ENCODE assay signal across 20 cellular contexts in genomic region chr16:77323695-77324094, GRCh38.
DNase-seq lines count a peak whose midpoint lies in the region; ATAC-seq, FAIRE-seq and TF ChIP-seq lines count a peak whose summit lies in the region.
"Had no signal": no experiment of that assay in that cellular context is flagged by ENCODE, and none has a peak within 500 bp of the region (broad histone marks: within the 10 kb centered on the region; RNA-seq: fewer than 3 reads in every experiment).

No MANE protein-coding gene starts in this region.

- H2AFZ ChIP-seq in DND-41 (ENCODE audit: low read depth, low read length), result peak overlapping the region; percentile 25; the same call in 1 of the 2 replicates
- H2AFZ ChIP-seq in hepatocyte, result no peak overlapping the region
- H2AFZ ChIP-seq in SK-N-SH (ENCODE audit: low read depth), result no peak overlapping the region

- H3K4me3 ChIP-seq in A549 (no peak overlapping the region), DND-41 (ENCODE audit: low read depth in 1 of 2, low read length in 2 of 2) (no peak overlapping the region), hepatocyte (no peak overlapping the region), SK-N-SH (ENCODE audit: low read depth in 2 of 2, low read length in 1 of 2) (no peak overlapping the region)

- no peaks in the 10 kb centered on the region for H3K4me1 ChIP-seq in A549
- H3K4me1 ChIP-seq in DND-41 (ENCODE audit: insufficient read depth, low read length), result peaks cover 14% of the 10 kb centered on the region
- H3K4me1 ChIP-seq in hepatocyte (ENCODE audit: insufficient read depth), result peaks cover 17% of the 10 kb centered on the region
- no peaks in the 10 kb centered on the region for H3K4me1 ChIP-seq in SK-N-SH (ENCODE audit: control insufficient read depth in 1 of 2, insufficient read depth in 2 of 2, low read depth in 1 of 2, low read length in 1 of 2)
- H3K4me1 ChIP-seq: Caco-2 had no signal

- H3K9ac ChIP-seq in DND-41 (ENCODE audit: low read depth, low read length), result no peak overlapping the region
- no peak overlapping the region for H3K9ac ChIP-seq in SK-N-SH

- POLR2A ChIA-PET in A549 (lab: Yijun Ruan, JAX) (no interaction called here), SK-N-SH (lab: Yijun Ruan, JAX) (no interaction called here)

- no peaks in the 10 kb centered on the region for H3F3A ChIP-seq in SK-N-SH (replicated peaks; ENCODE audit: insufficient read depth)

- TF ChIP-seq RAD21 in A549 (conservative IDR thresholded peaks at IDR 0.05 in 1 of 2, IDR thresholded peaks at IDR 0.05 in 1 of 2) (no peak), SK-N-SH (IDR thresholded peaks at IDR 0.05; ENCODE audit: low read length) (no peak)

- TF ChIP-seq CTCF in A549 (IDR thresholded peaks at IDR 0.05) (no peak), DND-41 (IDR thresholded peaks at IDR 0.05; ENCODE audit: borderline replicate concordance, extremely low read depth, low read length, poor library complexity, severe bottlenecking) (no peak), hepatocyte (IDR thresholded peaks at IDR 0.05; ENCODE audit: poor library complexity) (no peak), SK-N-SH (IDR thresholded peaks at IDR 0.05) (no peak)

- no peak for DNase-seq in A549 (ENCODE audit: low read depth in 1 of 2, low spot score in 1 of 2)
- DNase-seq in DND-41, result no peak
- DNase-seq in NCI-H748 (lab: John Stamatoyannopoulos, UW; ENCODE audit: unreplicated experiment), result peak; percentile 30
- DNase-seq in hepatocyte (ENCODE audit: low spot score), result no peak
- no peak for DNase-seq in NCI-H524 treated with DMSO at 0.1 percent for 48 hours (lab: John Stamatoyannopoulos, UW)
- no peak for DNase-seq in SK-N-SH
- DNase-seq: AML-193; Caco-2; CD4-positive, alpha-beta T cell; GDM1; GOT3; H7; KBM-7 had no signal

- no peaks in the 10 kb centered on the region for H3K36me3 ChIP-seq in DND-41 (ENCODE audit: insufficient read depth, low read length)
- no peaks in the 10 kb centered on the region for H3K36me3 ChIP-seq in hepatocyte (replicated peaks; ENCODE audit: insufficient read depth, low read depth)
- H3K36me3 ChIP-seq in SK-N-SH (replicated peaks in 1 of 2; ENCODE audit: control insufficient read depth in 1 of 2, insufficient read depth in 2 of 2, low read length in 1 of 2), result no peaks in the 10 kb centered on the region

- H4K20me1 ChIP-seq in DND-41 (ENCODE audit: insufficient read depth, low read length), result no peaks in the 10 kb centered on the region
- no peaks in the 10 kb centered on the region for H4K20me1 ChIP-seq in hepatocyte (ENCODE audit: insufficient read depth, poor library complexity, severe bottlenecking)
- no peaks in the 10 kb centered on the region for H4K20me1 ChIP-seq in SK-N-SH (ENCODE audit: insufficient read depth)

- ATAC-seq in A549 (no peak), DND-41 (ENCODE audit: insufficient read depth, low read depth) (no peak)
- ATAC-seq: HCT116, HepG2 had no signal

- H3K27me3 ChIP-seq in DND-41 (ENCODE audit: insufficient read depth, low read length, poor library complexity) (no peaks in the 10 kb centered on the region), hepatocyte (no peaks in the 10 kb centered on the region), SK-N-SH (ENCODE audit: insufficient read depth) (no peaks in the 10 kb centered on the region)

- no peaks in the 10 kb centered on the region for H3K79me2 ChIP-seq in DND-41 (ENCODE audit: insufficient read depth, low read length)
- H3K79me2 ChIP-seq in hepatocyte, result no peaks in the 10 kb centered on the region
- no peaks in the 10 kb centered on the region for H3K79me2 ChIP-seq in SK-N-SH (ENCODE audit: insufficient read depth)

- H3K9me3 ChIP-seq in A549 (no peaks in the 10 kb centered on the region), DND-41 (ENCODE audit: insufficient read depth, low read length, severe bottlenecking) (no peaks in the 10 kb centered on the region), hepatocyte (ENCODE audit: low read depth) (no peaks in the 10 kb centered on the region), SK-N-SH (no peaks in the 10 kb centered on the region)
- H3K9me3 ChIP-seq: Caco-2 had no signal

- H3K4me2 ChIP-seq in A549 (no peak overlapping the region), DND-41 (ENCODE audit: insufficient read depth, low read length) (no peak overlapping the region), hepatocyte (peak overlapping the region; percentile 19), SK-N-SH (no peak overlapping the region)

- TF ChIP-seq POLR2A in A549 (IDR thresholded peaks at IDR 0.05; ENCODE audit: low read length), result no peak

- TF ChIP-seq EP300 in A549 (IDR thresholded peaks at IDR 0.05), result no peak
- no peak for TF ChIP-seq EP300 in SK-N-SH (IDR thresholded peaks at IDR 0.05; ENCODE audit: borderline replicate concordance in 1 of 2, low read depth in 1 of 2, low read length in 1 of 2)

- FAIRE-seq in A549 (lab: Jason Lieb, UNC), result peak; percentile 56
- FAIRE-seq: A204.1, D721Med, GM12892, GM18507, HepG2 had no signal

- H3K27ac ChIP-seq in A549 (no peak overlapping the region), DND-41 (ENCODE audit: low read length) (no peak overlapping the region), hepatocyte (no peak overlapping the region), SK-N-SH (ENCODE audit: low read depth in 2 of 2, low read length in 1 of 2) (no peak overlapping the region)
- H3K27ac ChIP-seq: C4-2B had no signal

- CTCF ChIA-PET in A549 (lab: Yijun Ruan, JAX) (no interaction called here), SK-N-SH (lab: Yijun Ruan, JAX) (no interaction called here)

- WGBS in A549 (ENCODE audit: missing lambda C conversion rate), result 75% methylated on average over 2 of the region's 2 CpGs
- WGBS in hepatocyte (ENCODE audit: low lambda C conversion rate, missing lambda C conversion rate), result 36% methylated on average over 2 of the region's 2 CpGs
- 41% methylated on average over 2 of the region's 2 CpGs for WGBS in SK-N-SH (ENCODE audit: low lambda C conversion rate)

- H3K9me2 ChIP-seq in hepatocyte (replicated peaks; ENCODE audit: insufficient read depth), result no peaks in the 10 kb centered on the region
- H3K9me2 ChIP-seq in SK-N-SH, result no peaks in the 10 kb centered on the region

TF ChIP-seq in A549, 52 proteins besides CTCF, POLR2A, EP300 and RAD21:
- no peak for TF ChIP-seq KDM1A (IDR thresholded peaks at IDR 0.05; ENCODE audit: low read depth)
- TF ChIP-seq CHD2 (IDR thresholded peaks at IDR 0.05; ENCODE audit: low read length, partially characterized antibody), result no peak
- no peak for TF ChIP-seq MAX (IDR thresholded peaks at IDR 0.05)
- TF ChIP-seq SREBF2 (IDR thresholded peaks at IDR 0.05), result no peak
- no peak for TF ChIP-seq FOXS1 (CRISPR knock-in tag; IDR thresholded peaks at IDR 0.05)
- no peak for TF ChIP-seq RFX5 (IDR thresholded peaks at IDR 0.05)
- no peak for TF ChIP-seq NR3C1 (IDR thresholded peaks at IDR 0.05)
- no peak for TF ChIP-seq HMGXB4 (CRISPR knock-in tag; IDR thresholded peaks at IDR 0.05; ENCODE audit: borderline replicate concordance)

TF ChIP-seq in SK-N-SH, 30 proteins besides CTCF, POLR2A, EP300 and RAD21 (continues in another document):
- TF ChIP-seq SMC3 (IDR thresholded peaks at IDR 0.05; ENCODE audit: low read depth, low read length) (no peak), MXI1 (IDR thresholded peaks at IDR 0.05; ENCODE audit: low read depth, low read length) (no peak), PBX3 (IDR thresholded peaks at IDR 0.05) (no peak), GATA2 (CRISPR knock-in tag; IDR thresholded peaks at IDR 0.05) (no peak), FOXJ3 (CRISPR knock-in tag; IDR thresholded peaks at IDR 0.05) (no peak), RCOR1 (IDR thresholded peaks at IDR 0.05; ENCODE audit: low read length) (no peak), POLR2AphosphoS5 (IDR thresholded peaks at IDR 0.05; ENCODE audit: low read depth, low read length) (no peak), JUND (IDR thresholded peaks at IDR 0.05) (no peak), EZH2phosphoT487 (IDR thresholded peaks at IDR 0.05; ENCODE audit: borderline replicate concordance, low read depth) (no peak)
- TF ChIP-seq, protein P1, sequence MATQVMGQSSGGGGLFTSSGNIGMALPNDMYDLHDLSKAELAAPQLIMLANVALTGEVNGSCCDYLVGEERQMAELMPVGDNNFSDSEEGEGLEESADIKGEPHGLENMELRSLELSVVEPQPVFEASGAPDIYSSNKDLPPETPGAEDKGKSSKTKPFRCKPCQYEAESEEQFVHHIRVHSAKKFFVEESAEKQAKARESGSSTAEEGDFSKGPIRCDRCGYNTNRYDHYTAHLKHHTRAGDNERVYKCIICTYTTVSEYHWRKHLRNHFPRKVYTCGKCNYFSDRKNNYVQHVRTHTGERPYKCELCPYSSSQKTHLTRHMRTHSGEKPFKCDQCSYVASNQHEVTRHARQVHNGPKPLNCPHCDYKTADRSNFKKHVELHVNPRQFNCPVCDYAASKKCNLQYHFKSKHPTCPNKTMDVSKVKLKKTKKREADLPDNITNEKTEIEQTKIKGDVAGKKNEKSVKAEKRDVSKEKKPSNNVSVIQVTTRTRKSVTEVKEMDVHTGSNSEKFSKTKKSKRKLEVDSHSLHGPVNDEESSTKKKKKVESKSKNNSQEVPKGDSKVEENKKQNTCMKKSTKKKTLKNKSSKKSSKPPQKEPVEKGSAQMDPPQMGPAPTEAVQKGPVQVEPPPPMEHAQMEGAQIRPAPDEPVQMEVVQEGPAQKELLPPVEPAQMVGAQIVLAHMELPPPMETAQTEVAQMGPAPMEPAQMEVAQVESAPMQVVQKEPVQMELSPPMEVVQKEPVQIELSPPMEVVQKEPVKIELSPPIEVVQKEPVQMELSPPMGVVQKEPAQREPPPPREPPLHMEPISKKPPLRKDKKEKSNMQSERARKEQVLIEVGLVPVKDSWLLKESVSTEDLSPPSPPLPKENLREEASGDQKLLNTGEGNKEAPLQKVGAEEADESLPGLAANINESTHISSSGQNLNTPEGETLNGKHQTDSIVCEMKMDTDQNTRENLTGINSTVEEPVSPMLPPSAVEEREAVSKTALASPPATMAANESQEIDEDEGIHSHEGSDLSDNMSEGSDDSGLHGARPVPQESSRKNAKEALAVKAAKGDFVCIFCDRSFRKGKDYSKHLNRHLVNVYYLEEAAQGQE (IDR thresholded peaks at IDR 0.05; ENCODE audit: low read depth, low read length), result no peak
